In genomic region chr6:11538049-11538798, GRCh38 we compare ENCODE assay signal across 1 cellular context.
TF ChIP-seq lines count a peak whose summit lies in the region.

No MANE protein-coding gene starts in this region.

TF ChIP-seq in HEK293, 187 proteins besides CTCF, POLR2A, EP300 and RAD21 (continued from another document and continues in another):
- no peak for TF ChIP-seq ZNF140 (tag by site-specific recombination; IDR thresholded peaks at IDR 0.05)
- no peak for TF ChIP-seq ZNF174 (tag by site-specific recombination; IDR thresholded peaks at IDR 0.05)
- TF ChIP-seq ZBTB6 (tag by site-specific recombination; IDR thresholded peaks at IDR 0.05), result peak; percentile 45; the same call in 1 of the 2 replicates
- no peak for TF ChIP-seq ZNF221 (tag by site-specific recombination; IDR thresholded peaks at IDR 0.05; ENCODE audit: borderline replicate concordance)
- TF ChIP-seq ZNF23 (tag by site-specific recombination; IDR thresholded peaks at IDR 0.05; ENCODE audit: borderline replicate concordance), result no peak
- peak; percentile 31; the same call in 1 of the 2 replicates for TF ChIP-seq ZNF843 (tag by site-specific recombination; IDR thresholded peaks at IDR 0.05)
- TF ChIP-seq ZNF211 (tag by site-specific recombination; IDR thresholded peaks at IDR 0.05; ENCODE audit: low read depth), result no peak
- TF ChIP-seq ZNF114 (tag by site-specific recombination; IDR thresholded peaks at IDR 0.05), result no peak
- no peak for TF ChIP-seq BCL6B (tag by site-specific recombination; IDR thresholded peaks at IDR 0.05)
- 0 out of 2 replicates have a peak, but pooled peaks have one; percentile 16 for TF ChIP-seq ZSCAN30 (tag by site-specific recombination; IDR thresholded peaks at IDR 0.05)
- TF ChIP-seq ZNF560 (tag by site-specific recombination; IDR thresholded peaks at IDR 0.05; ENCODE audit: borderline replicate concordance), result no peak
- peak; percentile 66 for TF ChIP-seq KLF9 (tag by site-specific recombination; IDR thresholded peaks at IDR 0.05; ENCODE audit: low read depth)
- TF ChIP-seq ZNF561 (tag by site-specific recombination; IDR thresholded peaks at IDR 0.05; ENCODE audit: borderline replicate concordance), result no peak
- TF ChIP-seq ZNF629 (tag by site-specific recombination; IDR thresholded peaks at IDR 0.05), result no peak
- TF ChIP-seq SP7 (tag by site-specific recombination; IDR thresholded peaks at IDR 0.05), result no peak
- TF ChIP-seq ZNF664 (tag by site-specific recombination; IDR thresholded peaks at IDR 0.05), result no peak
- TF ChIP-seq ZNF558 (tag by site-specific recombination; IDR thresholded peaks at IDR 0.05), result no peak
- peak; percentile 13; the same call in 1 of the 2 replicates for TF ChIP-seq ZNF76 (tag by site-specific recombination; IDR thresholded peaks at IDR 0.05; ENCODE audit: borderline replicate concordance, low read depth)
- TF ChIP-seq ZNF394 (tag by site-specific recombination; IDR thresholded peaks at IDR 0.05; ENCODE audit: borderline replicate concordance), result peak; percentile 94
- no peak for TF ChIP-seq ZBTB1 (tag by site-specific recombination; IDR thresholded peaks at IDR 0.05)
- no peak for TF ChIP-seq ZBTB48 (tag by site-specific recombination; IDR thresholded peaks at IDR 0.05)
- TF ChIP-seq ZNF248 (tag by site-specific recombination; IDR thresholded peaks at IDR 0.05), result no peak
- no peak for TF ChIP-seq ZNF544 (tag by site-specific recombination; IDR thresholded peaks at IDR 0.05)
- TF ChIP-seq BCL11A (tag by site-specific recombination; IDR thresholded peaks at IDR 0.05; ENCODE audit: low read depth), result no peak
- no peak for TF ChIP-seq ZNF48 (tag by site-specific recombination; IDR thresholded peaks at IDR 0.05)
- TF ChIP-seq WT1 (tag by site-specific recombination; IDR thresholded peaks at IDR 0.05), result no peak
- no peak for TF ChIP-seq ZNF571 (tag by site-specific recombination; IDR thresholded peaks at IDR 0.05)
- no peak for TF ChIP-seq ZNF521 (tag by site-specific recombination; IDR thresholded peaks at IDR 0.05)
- TF ChIP-seq ZNF2 (tag by site-specific recombination; IDR thresholded peaks at IDR 0.05), result no peak
- peak; percentile 87; the same call in 1 of the 2 replicates for TF ChIP-seq ZNF335 (tag by site-specific recombination; conservative IDR thresholded peaks at IDR 0.05)
- TF ChIP-seq ZNF768 (tag by site-specific recombination; IDR thresholded peaks at IDR 0.05), result no peak
- TF ChIP-seq ZNF391 (tag by site-specific recombination; IDR thresholded peaks at IDR 0.05; ENCODE audit: borderline replicate concordance, low read depth), result no peak
- TF ChIP-seq ZNF324 (tag by site-specific recombination; IDR thresholded peaks at IDR 0.05), result no peak
- no peak for TF ChIP-seq ZNF426 (tag by site-specific recombination; IDR thresholded peaks at IDR 0.05)
- no peak for TF ChIP-seq ZNF10 (tag by site-specific recombination; IDR thresholded peaks at IDR 0.05)
- TF ChIP-seq OVOL3 (tag by site-specific recombination; IDR thresholded peaks at IDR 0.05), result no peak
- TF ChIP-seq ZNF19 (tag by site-specific recombination; IDR thresholded peaks at IDR 0.05; ENCODE audit: low read depth), result no peak
- no peak for TF ChIP-seq SALL2 (tag by site-specific recombination; IDR thresholded peaks at IDR 0.05; ENCODE audit: borderline replicate concordance)
- no peak for TF ChIP-seq ZNF518A (tag by site-specific recombination; conservative IDR thresholded peaks at IDR 0.05; ENCODE audit: low read depth)
- no peak for TF ChIP-seq ZSCAN23 (tag by site-specific recombination; IDR thresholded peaks at IDR 0.05)
- TF ChIP-seq ZNF704 (tag by site-specific recombination; IDR thresholded peaks at IDR 0.05), result no peak
- no peak for TF ChIP-seq MZF1 (tag by site-specific recombination; IDR thresholded peaks at IDR 0.05; ENCODE audit: borderline replicate concordance)
- TF ChIP-seq ZNF549 (tag by site-specific recombination; IDR thresholded peaks at IDR 0.05), result no peak
- TF ChIP-seq ZBTB10 (tag by site-specific recombination; IDR thresholded peaks at IDR 0.05), result 0 out of 2 replicates have a peak, but pooled peaks have one; percentile 29
- no peak for TF ChIP-seq ZNF280D (tag by site-specific recombination; IDR thresholded peaks at IDR 0.05)
- TF ChIP-seq PATZ1 (tag by site-specific recombination; IDR thresholded peaks at IDR 0.05), result peak; percentile 71
- TF ChIP-seq ZIC2 (tag by site-specific recombination; IDR thresholded peaks at IDR 0.05), result peak; percentile 27; the same call in 1 of the 2 replicates
- peak; percentile 37; the same call in 1 of the 2 replicates for TF ChIP-seq ZFHX2 (tag by site-specific recombination; conservative IDR thresholded peaks at IDR 0.05)
- no peak for TF ChIP-seq ZNF24 (tag by site-specific recombination; IDR thresholded peaks at IDR 0.05)
- no peak for TF ChIP-seq ZNF121 (tag by site-specific recombination; IDR thresholded peaks at IDR 0.05)
- TF ChIP-seq IKZF3 (tag by site-specific recombination; IDR thresholded peaks at IDR 0.05), result no peak
- no peak for TF ChIP-seq ZNF660 (tag by site-specific recombination; IDR thresholded peaks at IDR 0.05)
- no peak for TF ChIP-seq ZSCAN4 (tag by site-specific recombination; IDR thresholded peaks at IDR 0.05)
